ENCODE assay signal across 8 cellular contexts in genomic region chr12:110449799-110450497, GRCh38. TPM values are rescaled to one million over a fixed set of nuclear protein-coding genes. Genes with fewer than 3 reads are reported as not detected.
DNase-seq lines count a peak whose midpoint lies in the region; ATAC-seq and TF ChIP-seq lines count a peak whose summit lies in the region.

Gene ARPC3 (minus strand): TSS chr12:110450337. CDS start chr12:110450260, 77 bp downstream.

- peak within 1 kb of the TSS; percentile 99 for H3K14ac ChIP-seq in trophoblast cell (ENCODE audit: low read length)

- TF ChIP-seq CTCF in GM12875 (IDR thresholded peaks at IDR 0.05; ENCODE audit: borderline replicate concordance, insufficient read depth, low read depth, low read length) (peak; percentile 96), cardiac muscle cell (IDR thresholded peaks at IDR 0.05; ENCODE audit: low read depth, low read length) (peak; percentile 82), transverse colon (IDR thresholded peaks at IDR 0.05) (peak; percentile 72 to 90 (median 80))

- in situ Hi-C loops in transverse colon (cut with MboI; ENCODE audit: low pct_ligation_motif_present in 1 of 4, low pct_unique_long_range_greater_than_20kb in 1 of 4, low sequenced_read_pairs in 3 of 4) = loop anchor here in 2 of 4 donors (10.0 to 25.0 kb wide), 4 partner anchors 55 to 387 kb away; partner anchors contain the start of genes CCDC63 (in 2 of the 2), PPP1CC (in 1 of the 2), RAD9B (in 1 of the 2) and VPS29 (in 1 of the 2)

- peak within 1 kb of the TSS; percentile 99 for H3K9ac ChIP-seq in adipocyte (ENCODE audit: low read length)
- H3K9ac ChIP-seq in trophoblast cell (ENCODE audit: low read length) = peak within 1 kb of the TSS; percentile 72

- H3K18ac ChIP-seq in trophoblast cell (ENCODE audit: low read length) = peak within 1 kb of the TSS; percentile 99

- WGBS in trophoblast cell (ENCODE audit: extremely low coverage, insufficient coverage, insufficient read length) = no CpG with 5 or more reads among the region's 51 CpGs
- 1 to 3% methylated on average over 8 to 51 of the region's 51 CpGs for WGBS in transverse colon (ENCODE audit: low coverage in 1 of 2), 2 donors

- H3K4me1 ChIP-seq in adipocyte (ENCODE audit: control insufficient read depth, insufficient read depth, low read length) (peaks cover 8% of the 10 kb centered on the region), cardiac muscle cell (ENCODE audit: low read depth) (no peaks in the 10 kb centered on the region), trophoblast cell (ENCODE audit: control insufficient read depth in 1 of 2, insufficient read depth in 2 of 2, low read length in 2 of 2) (peaks cover 4 to 5% of the 10 kb centered on the region in 2 experiments), transverse colon (peaks cover 4 to 35% (median 19%) of the 10 kb centered on the region in 4 donors)

- H2BK12ac ChIP-seq in trophoblast cell (ENCODE audit: low read length) = no peak within 1 kb of the TSS

- peak; percentile 78 for TF ChIP-seq POLR2A in transverse colon (IDR thresholded peaks at IDR 0.05)

- peak within 1 kb of the TSS; percentile 99 for H4K91ac ChIP-seq in trophoblast cell (ENCODE audit: low read depth, low read length)

- peak within 1 kb of the TSS; percentile 98 for H2AK5ac ChIP-seq in trophoblast cell (ENCODE audit: low read length)

- H3K36me3 ChIP-seq in adipocyte (ENCODE audit: control insufficient read depth, insufficient read depth, low read length, severe bottlenecking) = peaks cover 26% of the 10 kb centered on the region
- H3K36me3 ChIP-seq in cardiac muscle cell = peaks cover 26% of the 10 kb centered on the region
- H3K36me3 ChIP-seq in trophoblast cell (ENCODE audit: control insufficient read depth in 1 of 2, insufficient read depth in 2 of 2, low read length in 2 of 2) = peaks cover 7 to 8% of the 10 kb centered on the region in 2 experiments
- peaks cover 0 to 12% (median 3%) of the 10 kb centered on the region in 4 donors for H3K36me3 ChIP-seq in transverse colon

- intact Hi-C loops in transverse colon (cut with DNase I; ENCODE audit: low total_unique reads) = loop anchor here (5.0 kb wide), 1 partner anchor 152 kb away; no protein-coding TSS in a partner anchor

- H2BK5ac ChIP-seq in trophoblast cell (ENCODE audit: low read depth, low read length, poor library complexity) = peak within 1 kb of the TSS; percentile 87

- H3K27me3 ChIP-seq in adipocyte (replicated peaks; ENCODE audit: control insufficient read depth, insufficient read depth, low read length) (no peaks in the 10 kb centered on the region), cardiac muscle cell (no peaks in the 10 kb centered on the region), trophoblast cell (ENCODE audit: insufficient read depth, low read length) (no peaks in the 10 kb centered on the region), transverse colon (no peaks in the 10 kb centered on the region)

- peak within 1 kb of the TSS; percentile 99 for H4K8ac ChIP-seq in trophoblast cell (ENCODE audit: low read depth, low read length)

- peak within 1 kb of the TSS; percentile 99 for H2AFZ ChIP-seq in trophoblast cell (ENCODE audit: insufficient read depth, low read length, poor library complexity)

- peak within 1 kb of the TSS; percentile 59 for H3K4me2 ChIP-seq in trophoblast cell (ENCODE audit: low read length)

- H4K12ac ChIP-seq in trophoblast cell (ENCODE audit: low read depth, low read length) = peak within 1 kb of the TSS; percentile 92

- H3K79me1 ChIP-seq in trophoblast cell (ENCODE audit: low read length) = peaks cover 7% of the 10 kb centered on the region

- peak within 1 kb of the TSS; percentile 100 for H3K4ac ChIP-seq in trophoblast cell (ENCODE audit: low read depth, low read length)

- H3K23ac ChIP-seq in trophoblast cell (ENCODE audit: low read length) = no peak within 1 kb of the TSS

- peak; percentile 76 for DNase-seq in NCI-H1417 treated with DMSO at 0.1 percent for 48 hours (lab: John Stamatoyannopoulos, UW)
- DNase-seq in SW480 (ENCODE audit: low spot score) = peak; percentile 97
- DNase-seq in adipocyte (ENCODE audit: low read depth) = peak; percentile 98
- DNase-seq in cardiac muscle cell (ENCODE audit: low read depth in 1 of 2, low spot score in 1 of 2) = peak; percentile 97
- peak; percentile 97 to 98 for DNase-seq in trophoblast cell
- peak; percentile 97 for DNase-seq in transverse colon

- H3K79me2 ChIP-seq in trophoblast cell (ENCODE audit: control insufficient read depth, insufficient read depth, low read length, poor library complexity) = peaks cover 15% of the 10 kb centered on the region

- TF ChIP-seq EP300 in transverse colon (IDR thresholded peaks at IDR 0.05; ENCODE audit: low read depth) = no peak

- H3K27ac ChIP-seq in cardiac muscle cell (peak within 1 kb of the TSS; percentile 92), trophoblast cell (ENCODE audit: low read depth, low read length) (peak within 1 kb of the TSS; percentile 79), transverse colon (peak within 1 kb of the TSS; percentile 93 to 99 (median 97))

- H3K9me3 ChIP-seq in adipocyte (ENCODE audit: control insufficient read depth, low read length) (no peaks in the 10 kb centered on the region), cardiac muscle cell (ENCODE audit: low read depth) (no peaks in the 10 kb centered on the region), trophoblast cell (ENCODE audit: insufficient read depth, low read depth, low read length) (no peaks in the 10 kb centered on the region), transverse colon (no peaks in the 10 kb centered on the region)

- peak; percentile 98 for ATAC-seq in HG02798 (IDR thresholded peaks at IDR 0.05; ENCODE audit: poor library complexity, unreplicated experiment)

- peak within 1 kb of the TSS; percentile 77 for H2BK120ac ChIP-seq in trophoblast cell (ENCODE audit: insufficient read depth, low read length, poor library complexity)

- peak within 1 kb of the TSS; percentile 85 for H3K4me3 ChIP-seq in GM12875 (ENCODE audit: low read depth, low read length)
- H3K4me3 ChIP-seq in adipocyte (ENCODE audit: low read length) = peak within 1 kb of the TSS; percentile 99
- H3K4me3 ChIP-seq in cardiac muscle cell = peak within 1 kb of the TSS; percentile 98
- peak within 1 kb of the TSS; percentile 84 for H3K4me3 ChIP-seq in trophoblast cell (ENCODE audit: low read depth, low read length)
- H3K4me3 ChIP-seq in transverse colon = peak within 1 kb of the TSS; percentile 89 to 97 (median 93)

RNA-seq across cellular contexts. Expression of gene ARPC3, which starts in this region (rescaled TPM):
- 94.0 and 171 TPM in 2 replicates for total RNA-seq in cardiac muscle cell
- 228 and 245 TPM in 2 replicates for polyA plus RNA-seq in cardiac muscle cell
- polyA plus RNA-seq in trophoblast cell (2013) = 393 and 398 TPM in 2 replicates
- total RNA-seq in transverse colon = 100 to 1,000 TPM in 3 of 4 donors, 10 to 100 TPM in 1; 27.9 to 429 (median 262) TPM

Comparison
In these comparisons a context has a peak if more than half of its experiments do, and no peak if none do; other contexts are left out.
1. Peak in every context shown above with its lines: DNase-seq, ATAC-seq, H3K4me3 ChIP-seq and H3K27ac ChIP-seq.